ENCODE assay signal across 2 cellular contexts in genomic region chr7:5470721-5471311, GRCh38.
TF ChIP-seq lines count a peak whose summit lies in the region.

No MANE protein-coding gene starts in this region.

TF ChIP-seq in SK-N-SH treated with all-trans-retinoic acid at 6 μM for 48 hours, 23 proteins besides CTCF, POLR2A, EP300 and RAD21 (continued from another document):
- TF ChIP-seq, protein P1, sequence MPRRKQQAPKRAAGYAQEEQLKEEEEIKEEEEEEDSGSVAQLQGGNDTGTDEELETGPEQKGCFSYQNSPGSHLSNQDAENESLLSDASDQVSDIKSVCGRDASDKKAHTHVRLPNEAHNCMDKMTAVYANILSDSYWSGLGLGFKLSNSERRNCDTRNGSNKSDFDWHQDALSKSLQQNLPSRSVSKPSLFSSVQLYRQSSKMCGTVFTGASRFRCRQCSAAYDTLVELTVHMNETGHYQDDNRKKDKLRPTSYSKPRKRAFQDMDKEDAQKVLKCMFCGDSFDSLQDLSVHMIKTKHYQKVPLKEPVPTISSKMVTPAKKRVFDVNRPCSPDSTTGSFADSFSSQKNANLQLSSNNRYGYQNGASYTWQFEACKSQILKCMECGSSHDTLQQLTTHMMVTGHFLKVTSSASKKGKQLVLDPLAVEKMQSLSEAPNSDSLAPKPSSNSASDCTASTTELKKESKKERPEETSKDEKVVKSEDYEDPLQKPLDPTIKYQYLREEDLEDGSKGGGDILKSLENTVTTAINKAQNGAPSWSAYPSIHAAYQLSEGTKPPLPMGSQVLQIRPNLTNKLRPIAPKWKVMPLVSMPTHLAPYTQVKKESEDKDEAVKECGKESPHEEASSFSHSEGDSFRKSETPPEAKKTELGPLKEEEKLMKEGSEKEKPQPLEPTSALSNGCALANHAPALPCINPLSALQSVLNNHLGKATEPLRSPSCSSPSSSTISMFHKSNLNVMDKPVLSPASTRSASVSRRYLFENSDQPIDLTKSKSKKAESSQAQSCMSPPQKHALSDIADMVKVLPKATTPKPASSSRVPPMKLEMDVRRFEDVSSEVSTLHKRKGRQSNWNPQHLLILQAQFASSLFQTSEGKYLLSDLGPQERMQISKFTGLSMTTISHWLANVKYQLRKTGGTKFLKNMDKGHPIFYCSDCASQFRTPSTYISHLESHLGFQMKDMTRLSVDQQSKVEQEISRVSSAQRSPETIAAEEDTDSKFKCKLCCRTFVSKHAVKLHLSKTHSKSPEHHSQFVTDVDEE (CRISPR knock-in tag; IDR thresholded peaks at IDR 0.05) = no peak
- TF ChIP-seq ISL1 (CRISPR knock-in tag; IDR thresholded peaks at IDR 0.05) (no peak), GLIS3 (CRISPR knock-in tag; IDR thresholded peaks at IDR 0.05) (no peak), ZNF70 (CRISPR knock-in tag; IDR thresholded peaks at IDR 0.05) (no peak), PPARA (CRISPR knock-in tag; IDR thresholded peaks at IDR 0.05; ENCODE audit: borderline replicate concordance) (no peak), BACH2 (CRISPR knock-in tag; IDR thresholded peaks at IDR 0.05; ENCODE audit: borderline replicate concordance) (no peak), ZFP30 (CRISPR knock-in tag; IDR thresholded peaks at IDR 0.05) (no peak), ZNF8 (CRISPR knock-in tag; IDR thresholded peaks at IDR 0.05) (no peak), ZFP3 (CRISPR knock-in tag; IDR thresholded peaks at IDR 0.05) (no peak)
- TF ChIP-seq, protein P2, sequence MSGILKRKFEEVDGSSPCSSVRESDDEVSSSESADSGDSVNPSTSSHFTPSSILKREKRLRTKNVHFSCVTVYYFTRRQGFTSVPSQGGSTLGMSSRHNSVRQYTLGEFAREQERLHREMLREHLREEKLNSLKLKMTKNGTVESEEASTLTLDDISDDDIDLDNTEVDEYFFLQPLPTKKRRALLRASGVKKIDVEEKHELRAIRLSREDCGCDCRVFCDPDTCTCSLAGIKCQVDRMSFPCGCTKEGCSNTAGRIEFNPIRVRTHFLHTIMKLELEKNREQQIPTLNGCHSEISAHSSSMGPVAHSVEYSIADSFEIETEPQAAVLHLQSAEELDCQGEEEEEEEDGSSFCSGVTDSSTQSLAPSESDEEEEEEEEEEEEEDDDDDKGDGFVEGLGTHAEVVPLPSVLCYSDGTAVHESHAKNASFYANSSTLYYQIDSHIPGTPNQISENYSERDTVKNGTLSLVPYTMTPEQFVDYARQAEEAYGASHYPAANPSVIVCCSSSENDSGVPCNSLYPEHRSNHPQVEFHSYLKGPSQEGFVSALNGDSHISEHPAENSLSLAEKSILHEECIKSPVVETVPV (CRISPR knock-in tag; IDR thresholded peaks at IDR 0.05) = no peak
- TF ChIP-seq, protein P3, sequence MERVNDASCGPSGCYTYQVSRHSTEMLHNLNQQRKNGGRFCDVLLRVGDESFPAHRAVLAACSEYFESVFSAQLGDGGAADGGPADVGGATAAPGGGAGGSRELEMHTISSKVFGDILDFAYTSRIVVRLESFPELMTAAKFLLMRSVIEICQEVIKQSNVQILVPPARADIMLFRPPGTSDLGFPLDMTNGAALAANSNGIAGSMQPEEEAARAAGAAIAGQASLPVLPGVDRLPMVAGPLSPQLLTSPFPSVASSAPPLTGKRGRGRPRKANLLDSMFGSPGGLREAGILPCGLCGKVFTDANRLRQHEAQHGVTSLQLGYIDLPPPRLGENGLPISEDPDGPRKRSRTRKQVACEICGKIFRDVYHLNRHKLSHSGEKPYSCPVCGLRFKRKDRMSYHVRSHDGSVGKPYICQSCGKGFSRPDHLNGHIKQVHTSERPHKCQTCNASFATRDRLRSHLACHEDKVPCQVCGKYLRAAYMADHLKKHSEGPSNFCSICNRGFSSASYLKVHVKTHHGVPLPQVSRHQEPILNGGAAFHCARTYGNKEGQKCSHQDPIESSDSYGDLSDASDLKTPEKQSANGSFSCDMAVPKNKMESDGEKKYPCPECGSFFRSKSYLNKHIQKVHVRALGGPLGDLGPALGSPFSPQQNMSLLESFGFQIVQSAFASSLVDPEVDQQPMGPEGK (CRISPR knock-in tag; IDR thresholded peaks at IDR 0.05; ENCODE audit: borderline replicate concordance) = no peak

TF ChIP-seq in SK-N-SH, 30 proteins besides CTCF, POLR2A, EP300 and RAD21 (continued from another document):
- no peak for TF ChIP-seq FOSL2 (IDR thresholded peaks at IDR 0.05; ENCODE audit: borderline replicate concordance, low read depth)
